ENCODE assay signal across 34 cellular contexts in the genomic region with DNA sequence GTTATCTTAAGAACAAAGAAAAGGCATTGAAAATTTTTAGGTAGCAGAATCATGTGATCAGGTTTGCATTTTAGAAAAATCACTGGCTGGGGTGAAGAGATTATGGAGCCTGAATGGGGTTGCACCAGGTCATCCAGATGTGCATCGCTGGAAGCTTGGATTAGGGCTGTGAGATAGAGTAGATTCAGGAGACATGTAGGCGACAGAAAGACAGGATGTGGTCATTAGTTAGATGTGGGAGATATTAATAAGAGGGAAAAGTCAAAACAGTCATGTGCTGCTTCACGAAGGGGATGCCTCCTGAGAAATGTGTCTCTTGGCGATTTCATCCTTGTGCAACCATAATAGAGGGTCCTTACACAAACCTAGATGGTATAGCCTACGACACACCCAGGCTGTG. TPM values are rescaled to one million over a fixed set of nuclear protein-coding genes. Genes with fewer than 3 reads are reported as not detected.
"Had no signal": no experiment of that assay in that cellular context is flagged by ENCODE, and none has a peak within 500 bp of the region (broad histone marks: within the 10 kb centered on the region; RNA-seq: fewer than 3 reads in every experiment).

No MANE protein-coding gene starts in this region.

- FAIRE-seq: frontal cortex, islet of Langerhans, small intestine had no signal

- H3K9me3 Mint-ChIP-seq: activated CD4-positive, alpha-beta memory T cell treated with anti-CD3 and anti-CD28 coated beads, Interleukin-2, amount 10 ng/mL, durations not matched to agents 7 days and 5 days; activated CD4-positive, alpha-beta T cell treated with anti-CD3 and anti-CD28 coated beads, Interleukin-2, amount 10 ng/mL, durations not matched to agents 24 days and 14 days; activated naive CD4-positive, alpha-beta T cell treated with anti-CD3 and anti-CD28 coated beads, Interleukin-2, amount 50 U/mL, for 24 hours; activated naive CD8-positive, alpha-beta T cell treated with anti-CD3 and anti-CD28 coated beads, Interleukin-2, amount 50 U/mL, for 24 hours; activated T-cell treated with anti-CD3 and anti-CD28 coated beads, Interleukin-2, amount 50 U/mL, for 4 hours; activated T-helper 2 cell treated with anti-CD3 and anti-CD28 coated beads, Interferon-gamma antibody, Interleukin-2, Interleukin-4, amounts not matched to agents 10 μg/mL and 5 μg/mL and 100 μg/mL, durations not matched to agents 14 hours and 24 hours and 36 hours; dendritic cell treated with granulocyte-macrophage colony-stimulating factor and Interleukin-4, amounts not matched to agents 40 ng/mL and 50 ng/mL, for 4 days; natural killer cell treated with Interleukin-12 subunit alpha and Interleukin-12 subunit beta and Interleukin-15 and Interleukin-18, amount 100 ng/mL, for 72 hours; stimulated activated effector memory CD8-positive, alpha-beta T cell treated with anti-CD3 and anti-CD28 coated beads, Interleukin-12 subunit alpha, Interleukin-12 subunit beta, amount 100 ng/mL, for 72 hours; stimulated activated naive CD8-positive, alpha-beta T cell treated with anti-CD3 and anti-CD28 coated beads, Interleukin-15, Interleukin-2, amounts not matched to agents 100 ng/mL and 50 ng/mL, for 24 hours; T-helper 2 cell treated with Interferon-gamma antibody and Interleukin-4, amounts not matched to agents 5 μg/mL and 100 μg/mL, for 36 hours had no signal

- DNase-seq: activated CD4-positive, alpha-beta memory T cell treated with anti-CD3 and anti-CD28 coated beads, Interleukin-2, amount 10 ng/mL, durations not matched to agents 7 days and 5 days; activated CD4-positive, alpha-beta T cell treated with anti-CD3 and anti-CD28 coated beads, Interleukin-2, amount 10 ng/mL, durations not matched to agents 24 days and 14 days; activated CD8-positive, alpha-beta memory T cell treated with anti-CD3 and anti-CD28 coated beads, Interleukin-2, amount 50 U/mL, for 48 hours; activated naive CD8-positive, alpha-beta T cell treated with anti-CD3 and anti-CD28 coated beads, Interleukin-2, amount 50 U/mL, for 24 hours; activated T-cell treated with anti-CD3 and anti-CD28 coated beads, Interleukin-2, amount 50 U/mL, for 4 hours; amygdala; central memory CD4-positive, alpha-beta T cell; endodermal cell; glutamatergic neuron; left lung; lower lobe of right lung; mesendoderm; ovary; retina; sigmoid colon; small intestine; stimulated activated CD4-positive, alpha-beta T cell treated with anti-CD3 and anti-CD28 coated beads, Interleukin-4, amount 100 ng/mL, for 24 hours; T-helper 1 cell; uterus had no signal

- H3K4me3 ChIP-seq: breast epithelium, esophagus muscularis mucosa, left lung, lower lobe of right lung, ovary, sigmoid colon, uterus had no signal

- H3K4me1 Mint-ChIP-seq: activated CD4-positive, alpha-beta memory T cell treated with anti-CD3 and anti-CD28 coated beads, Interleukin-2, amount 10 ng/mL, durations not matched to agents 7 days and 5 days; activated CD4-positive, alpha-beta T cell treated with anti-CD3 and anti-CD28 coated beads, Interleukin-2, amount 10 ng/mL, durations not matched to agents 24 days and 14 days; activated naive CD4-positive, alpha-beta T cell treated with anti-CD3 and anti-CD28 coated beads, Interleukin-2, amount 50 U/mL, for 24 hours; activated naive CD8-positive, alpha-beta T cell treated with anti-CD3 and anti-CD28 coated beads, Interleukin-2, amount 50 U/mL, for 24 hours; stimulated activated effector memory CD8-positive, alpha-beta T cell treated with anti-CD3 and anti-CD28 coated beads, Interleukin-12 subunit alpha, Interleukin-12 subunit beta, amount 100 ng/mL, for 72 hours had no signal

- H3K27me3 ChIP-seq: breast epithelium, esophagus muscularis mucosa, left lung, neutrophil, ovary, sigmoid colon, uterus had no signal

- H3K27ac Mint-ChIP-seq: activated CD4-positive, alpha-beta memory T cell treated with anti-CD3 and anti-CD28 coated beads, Interleukin-2, amount 10 ng/mL, durations not matched to agents 7 days and 5 days; activated CD4-positive, alpha-beta T cell treated with anti-CD3 and anti-CD28 coated beads, Interleukin-2, amount 10 ng/mL, durations not matched to agents 24 days and 14 days; activated naive CD4-positive, alpha-beta T cell treated with anti-CD3 and anti-CD28 coated beads, Interleukin-2, amount 50 U/mL, for 24 hours; activated naive CD8-positive, alpha-beta T cell treated with anti-CD3 and anti-CD28 coated beads, Interleukin-2, amount 50 U/mL, for 24 hours; activated T-helper 2 cell treated with anti-CD3 and anti-CD28 coated beads, Interferon-gamma antibody, Interleukin-2, Interleukin-4, amounts not matched to agents 10 μg/mL and 5 μg/mL and 100 μg/mL, durations not matched to agents 14 hours and 24 hours and 36 hours; dendritic cell treated with granulocyte-macrophage colony-stimulating factor and Interleukin-4, amounts not matched to agents 40 ng/mL and 50 ng/mL, for 4 days; natural killer cell treated with Interleukin-12 subunit alpha and Interleukin-12 subunit beta and Interleukin-15 and Interleukin-18, amount 100 ng/mL, for 72 hours; progenitor cell of endocrine pancreas; stimulated activated effector memory CD8-positive, alpha-beta T cell treated with anti-CD3 and anti-CD28 coated beads, Interleukin-12 subunit alpha, Interleukin-12 subunit beta, amount 100 ng/mL, for 72 hours; stimulated activated naive CD8-positive, alpha-beta T cell treated with anti-CD3 and anti-CD28 coated beads, Interleukin-15, Interleukin-2, amounts not matched to agents 100 ng/mL and 50 ng/mL, for 24 hours; T-helper 2 cell treated with Interferon-gamma antibody and Interleukin-4, amounts not matched to agents 5 μg/mL and 100 μg/mL, for 36 hours; type B pancreatic cell had no signal

- H3K4me1 ChIP-seq: breast epithelium, left lung, lower lobe of right lung, sigmoid colon, uterus had no signal

- H3K36me3 ChIP-seq: breast epithelium, lower lobe of right lung, neutrophil, ovary, sigmoid colon, uterus had no signal

- H3K4me3 Mint-ChIP-seq: activated CD4-positive, alpha-beta memory T cell treated with anti-CD3 and anti-CD28 coated beads, Interleukin-2, amount 10 ng/mL, durations not matched to agents 7 days and 5 days; activated CD4-positive, alpha-beta T cell treated with anti-CD3 and anti-CD28 coated beads, Interleukin-2, amount 10 ng/mL, durations not matched to agents 24 days and 14 days; activated naive CD4-positive, alpha-beta T cell treated with anti-CD3 and anti-CD28 coated beads, Interleukin-2, amount 50 U/mL, for 24 hours; activated naive CD8-positive, alpha-beta T cell treated with anti-CD3 and anti-CD28 coated beads, Interleukin-2, amount 50 U/mL, for 24 hours; activated T-cell treated with anti-CD3 and anti-CD28 coated beads, Interleukin-2, amount 50 U/mL, for 4 hours; dendritic cell treated with granulocyte-macrophage colony-stimulating factor and Interleukin-4, amounts not matched to agents 40 ng/mL and 50 ng/mL, for 4 days; endodermal cell; natural killer cell treated with Interleukin-12 subunit alpha and Interleukin-12 subunit beta and Interleukin-15 and Interleukin-18, amount 100 ng/mL, for 72 hours; stimulated activated effector memory CD8-positive, alpha-beta T cell treated with anti-CD3 and anti-CD28 coated beads, Interleukin-12 subunit alpha, Interleukin-12 subunit beta, amount 100 ng/mL, for 72 hours; stimulated activated naive CD8-positive, alpha-beta T cell treated with anti-CD3 and anti-CD28 coated beads, Interleukin-15, Interleukin-2, amounts not matched to agents 100 ng/mL and 50 ng/mL, for 24 hours; T-helper 2 cell treated with Interferon-gamma antibody and Interleukin-4, amounts not matched to agents 5 μg/mL and 100 μg/mL, for 36 hours; type B pancreatic cell had no signal

- ATAC-seq: activated naive CD8-positive, alpha-beta T cell treated with anti-CD3 and anti-CD28 coated beads, Interleukin-2, amount 50 U/mL, for 24 hours; activated T-cell treated with anti-CD3 and anti-CD28 coated beads, Interleukin-2, amount 50 U/mL, for 4 hours; left lung; lower lobe of right lung; stimulated activated effector memory CD8-positive, alpha-beta T cell treated with anti-CD3 and anti-CD28 coated beads, Interleukin-12 subunit alpha, Interleukin-12 subunit beta, amount 100 ng/mL, for 72 hours had no signal

- H3K36me3 Mint-ChIP-seq: activated naive CD4-positive, alpha-beta T cell treated with anti-CD3 and anti-CD28 coated beads, Interleukin-2, amount 50 U/mL, for 24 hours; natural killer cell treated with Interleukin-12 subunit alpha and Interleukin-12 subunit beta and Interleukin-15 and Interleukin-18, amount 100 ng/mL, for 72 hours; stimulated activated effector memory CD8-positive, alpha-beta T cell treated with anti-CD3 and anti-CD28 coated beads, Interleukin-12 subunit alpha, Interleukin-12 subunit beta, amount 100 ng/mL, for 72 hours had no signal

- H3K27ac ChIP-seq: breast epithelium, esophagus muscularis mucosa, left lung, lower lobe of right lung, neutrophil, ovary, sigmoid colon, uterus had no signal

- H3K9me3 ChIP-seq: left lung, lower lobe of right lung, neutrophil, ovary, sigmoid colon, uterus had no signal

- H3K27me3 Mint-ChIP-seq: activated CD4-positive, alpha-beta T cell treated with anti-CD3 and anti-CD28 coated beads, Interleukin-2, amount 10 ng/mL, durations not matched to agents 24 days and 14 days; activated naive CD8-positive, alpha-beta T cell treated with anti-CD3 and anti-CD28 coated beads, Interleukin-2, amount 50 U/mL, for 24 hours; progenitor cell of endocrine pancreas; stimulated activated naive CD8-positive, alpha-beta T cell treated with anti-CD3 and anti-CD28 coated beads, Interleukin-15, Interleukin-2, amounts not matched to agents 100 ng/mL and 50 ng/mL, for 24 hours; type B pancreatic cell had no signal

RNA-seq across cellular contexts. Expression of a gene that starts 25.1 kb away (rescaled TPM):
- total RNA-seq: mononuclear cell had no signal
